ENCODE assay signal across 14 cellular contexts in genomic region chr16:57049678-57050077, GRCh38. TPM values are rescaled to one million over a fixed set of nuclear protein-coding genes. Genes with fewer than 3 reads are reported as not detected.
A peak's percentile ranks its signal among the peaks of the same experiment; 100 is the strongest.
DNase-seq lines count a peak whose midpoint lies in the region; ATAC-seq and TF ChIP-seq lines count a peak whose summit lies in the region.
"Had no signal": no experiment of that assay in that cellular context is flagged by ENCODE, and none has a peak within 500 bp of the region (broad histone marks: within the 10 kb centered on the region; RNA-seq: fewer than 3 reads in every experiment).

No MANE protein-coding gene starts in this region.

- H3K4me3 Mint-ChIP-seq in WTC11, result no peak overlapping the region
- H3K4me3 Mint-ChIP-seq: activated T-helper 1 cell treated with anti-CD3 and anti-CD28 coated beads, Interleukin-12 subunit alpha, Interleukin-12 subunit beta, Interleukin-2, Interleukin-4 antibody, amounts not matched to agents 30 ng/mL and 10 ng/mL and 1 ng/mL, durations not matched to agents 14 hours and 24 hours and 36 hours; CD4-positive, alpha-beta memory T cell; HFFc6 had no signal

- TF ChIP-seq POLR2A in right lobe of liver (IDR thresholded peaks at IDR 0.05) (no peak), esophagus squamous epithelium (IDR thresholded peaks at IDR 0.05) (no peak)

- no peak overlapping the region for H3K27ac Mint-ChIP-seq in WTC11
- H3K27ac Mint-ChIP-seq: HFFc6 had no signal

- ATAC-seq in HG02642 (IDR thresholded peaks at IDR 0.05; ENCODE audit: poor library complexity, unreplicated experiment) (peak; percentile 50), right lobe of liver (no peak), WTC11 (no peak)
- ATAC-seq: mucosa of descending colon had no signal

- H3K36me3 ChIP-seq in MM.1S (replicated peaks; ENCODE audit: insufficient read depth, low read length) (no peaks in the 10 kb centered on the region), right lobe of liver (peaks cover 0 to 5% (median 1%) of the 10 kb centered on the region in 4 donors), osteoblast (ENCODE audit: insufficient read depth, low read length) (peaks cover 47% of the 10 kb centered on the region), esophagus squamous epithelium (peaks cover 0 to 88% (median 3%) of the 10 kb centered on the region in 3 donors)

- H4K20me1 ChIP-seq in MM.1S (ENCODE audit: insufficient read depth, low read length) (no peaks in the 10 kb centered on the region), osteoblast (ENCODE audit: insufficient read depth, low read length) (no peaks in the 10 kb centered on the region)

- peak; percentile 76 for DNase-seq in GM13976 (ENCODE audit: low spot score)
- DNase-seq in GM19238 (ENCODE audit: insufficient read length, low spot score), result peak; percentile 59
- peak; percentile 72 for DNase-seq in MM.1S
- no peak for DNase-seq in right lobe of liver
- no peak for DNase-seq in WTC11 (ENCODE audit: low spot score)
- DNase-seq in osteoblast (ENCODE audit: insufficient read length, low spot score, missing footprints), result no peak
- DNase-seq in esophagus squamous epithelium (lab: John Stamatoyannopoulos, UW), result no peak
- DNase-seq: CD4-positive, alpha-beta memory T cell; HFFc6; mucosa of descending colon; NCI-H1930 had no signal

- peaks cover 11% of the 10 kb centered on the region; the same call in 1 of the 2 replicates for H3F3A ChIP-seq in MM.1S (ENCODE audit: insufficient read depth, low read length)

- H2AFZ ChIP-seq in MM.1S (ENCODE audit: low read length) (no peak overlapping the region), osteoblast (ENCODE audit: low read length) (no peak overlapping the region)

- intact Hi-C loops in right lobe of liver (cut with DNase I), result no loop called here
- intact Hi-C loops in esophagus squamous epithelium (cut with DNase I), result loop anchor here (10.0 kb wide), 1 partner anchor 175 kb away; no protein-coding TSS in a partner anchor

- in situ Hi-C loops in GM13976 (cut with MboI; ENCODE audit: low sequenced_read_pairs, unreplicated experiment), result loop anchor here (10.0 kb wide), 2 partner anchors 85 to 185 kb away; partner anchors contain the start of genes CETP and SLC12A3

- H3K4me2 ChIP-seq in MM.1S (ENCODE audit: low read depth, low read length) (peak overlapping the region; percentile 50; the same call in 1 of the 2 replicates), osteoblast (ENCODE audit: insufficient read depth, low read length) (no peak overlapping the region)

- H3K27ac ChIP-seq in MM.1S (ENCODE audit: low read length) (no peak overlapping the region), right lobe of liver (no peak overlapping the region), osteoblast (ENCODE audit: low read depth, low read length) (no peak overlapping the region), esophagus squamous epithelium (no peak overlapping the region)

- H3K4me3 ChIP-seq in MM.1S (ENCODE audit: low read length) (no peak overlapping the region), right lobe of liver (no peak overlapping the region), osteoblast (ENCODE audit: insufficient read depth, low read length) (no peak overlapping the region), esophagus squamous epithelium (no peak overlapping the region)
- H3K4me3 ChIP-seq: mucosa of descending colon had no signal

- H3K9me2 ChIP-seq in MM.1S (replicated peaks; ENCODE audit: insufficient read depth, low read length), result no peaks in the 10 kb centered on the region

- no peaks in the 10 kb centered on the region for H3K36me3 Mint-ChIP-seq in WTC11

- no peaks in the 10 kb centered on the region for H3K9me3 Mint-ChIP-seq in WTC11
- H3K9me3 Mint-ChIP-seq: activated T-helper 1 cell treated with anti-CD3 and anti-CD28 coated beads, Interleukin-12 subunit alpha, Interleukin-12 subunit beta, Interleukin-2, Interleukin-4 antibody, amounts not matched to agents 30 ng/mL and 10 ng/mL and 1 ng/mL, durations not matched to agents 14 hours and 24 hours and 36 hours; HFFc6; IgD-negative memory B cell had no signal

- H3K9me3 ChIP-seq in MM.1S (replicated peaks; ENCODE audit: insufficient read depth, low read length), result no peaks in the 10 kb centered on the region
- H3K9me3 ChIP-seq in right lobe of liver, result no peaks in the 10 kb centered on the region
- no peaks in the 10 kb centered on the region for H3K9me3 ChIP-seq in osteoblast (ENCODE audit: low read depth, low read length)
- H3K9me3 ChIP-seq in esophagus squamous epithelium, result no peaks in the 10 kb centered on the region
- H3K9me3 ChIP-seq: mucosa of descending colon had no signal

- 93% methylated on average over 3 of the region's 4 CpGs for WGBS in right lobe of liver (ENCODE audit: insufficient coverage, low coverage, low lambda C conversion rate, missing lambda C conversion rate)
- 86 to 94% methylated on average over 4 of the region's 4 CpGs for WGBS in esophagus squamous epithelium, 2 donors

- H3K4me1 Mint-ChIP-seq in WTC11, result peaks cover 17% of the 10 kb centered on the region

- no peak for TF ChIP-seq CTCF in GM13976 (IDR thresholded peaks at IDR 0.05; ENCODE audit: borderline replicate concordance, control extremely low read depth, extremely low read depth, insufficient read depth, missing control alignments)
- TF ChIP-seq CTCF in MM.1S (IDR thresholded peaks at IDR 0.05; ENCODE audit: low read length), result no peak
- no peak for TF ChIP-seq CTCF in right lobe of liver (IDR thresholded peaks at IDR 0.05)
- TF ChIP-seq CTCF in WTC11 (IDR thresholded peaks at IDR 0.05), result no peak
- TF ChIP-seq CTCF in osteoblast (IDR thresholded peaks at IDR 0.05; ENCODE audit: extremely low read depth, low read depth, low read length), result no peak
- no peak for TF ChIP-seq CTCF in esophagus squamous epithelium (IDR thresholded peaks at IDR 0.05)

- no peaks in the 10 kb centered on the region for H3K79me2 ChIP-seq in MM.1S (ENCODE audit: low read length)
- H3K79me2 ChIP-seq in osteoblast (ENCODE audit: insufficient read depth, low read length), result no peaks in the 10 kb centered on the region

- H3K27me3 Mint-ChIP-seq in WTC11 (ENCODE audit: low read depth), result no peaks in the 10 kb centered on the region
- H3K27me3 Mint-ChIP-seq: CD4-positive, alpha-beta memory T cell; IgD-negative memory B cell had no signal

- H3K9ac ChIP-seq in MM.1S (ENCODE audit: low read length), result no peak overlapping the region

- POLR2A ChIA-PET in WTC11 (lab: Charles Lee), result no interaction called here

- H3K27me3 ChIP-seq in MM.1S (replicated peaks; ENCODE audit: insufficient read depth, low read length) (no peaks in the 10 kb centered on the region), right lobe of liver (no peaks in the 10 kb centered on the region), osteoblast (ENCODE audit: insufficient read depth, low read length) (no peaks in the 10 kb centered on the region), esophagus squamous epithelium (no peaks in the 10 kb centered on the region)

- CTCF ChIA-PET in WTC11 (lab: Charles Lee), result no interaction called here

- H3K4me1 ChIP-seq in MM.1S (ENCODE audit: low read length), result peaks cover 31% of the 10 kb centered on the region
- no peaks in the 10 kb centered on the region for H3K4me1 ChIP-seq in right lobe of liver
- H3K4me1 ChIP-seq in osteoblast (ENCODE audit: insufficient read depth, low read length), result no peaks in the 10 kb centered on the region
- peaks cover 0 to 7% (median 0%) of the 10 kb centered on the region in 3 donors for H3K4me1 ChIP-seq in esophagus squamous epithelium

TF ChIP-seq in WTC11, 78 proteins besides CTCF, POLR2A, EP300 and RAD21 (continues in another document):
- TF ChIP-seq FOXJ3 (CRISPR knock-in tag; IDR thresholded peaks at IDR 0.05; ENCODE audit: borderline replicate concordance) (no peak), USF1 (CRISPR knock-in tag; IDR thresholded peaks at IDR 0.05) (no peak), TCF7 (CRISPR knock-in tag; IDR thresholded peaks at IDR 0.05; ENCODE audit: low read depth) (no peak)
- TF ChIP-seq, protein P1, sequence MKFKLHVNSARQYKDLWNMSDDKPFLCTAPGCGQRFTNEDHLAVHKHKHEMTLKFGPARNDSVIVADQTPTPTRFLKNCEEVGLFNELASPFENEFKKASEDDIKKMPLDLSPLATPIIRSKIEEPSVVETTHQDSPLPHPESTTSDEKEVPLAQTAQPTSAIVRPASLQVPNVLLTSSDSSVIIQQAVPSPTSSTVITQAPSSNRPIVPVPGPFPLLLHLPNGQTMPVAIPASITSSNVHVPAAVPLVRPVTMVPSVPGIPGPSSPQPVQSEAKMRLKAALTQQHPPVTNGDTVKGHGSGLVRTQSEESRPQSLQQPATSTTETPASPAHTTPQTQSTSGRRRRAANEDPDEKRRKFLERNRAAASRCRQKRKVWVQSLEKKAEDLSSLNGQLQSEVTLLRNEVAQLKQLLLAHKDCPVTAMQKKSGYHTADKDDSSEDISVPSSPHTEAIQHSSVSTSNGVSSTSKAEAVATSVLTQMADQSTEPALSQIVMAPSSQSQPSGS (CRISPR knock-in tag; IDR thresholded peaks at IDR 0.05; ENCODE audit: borderline replicate concordance, low read depth), result no peak
- TF ChIP-seq, protein P2, sequence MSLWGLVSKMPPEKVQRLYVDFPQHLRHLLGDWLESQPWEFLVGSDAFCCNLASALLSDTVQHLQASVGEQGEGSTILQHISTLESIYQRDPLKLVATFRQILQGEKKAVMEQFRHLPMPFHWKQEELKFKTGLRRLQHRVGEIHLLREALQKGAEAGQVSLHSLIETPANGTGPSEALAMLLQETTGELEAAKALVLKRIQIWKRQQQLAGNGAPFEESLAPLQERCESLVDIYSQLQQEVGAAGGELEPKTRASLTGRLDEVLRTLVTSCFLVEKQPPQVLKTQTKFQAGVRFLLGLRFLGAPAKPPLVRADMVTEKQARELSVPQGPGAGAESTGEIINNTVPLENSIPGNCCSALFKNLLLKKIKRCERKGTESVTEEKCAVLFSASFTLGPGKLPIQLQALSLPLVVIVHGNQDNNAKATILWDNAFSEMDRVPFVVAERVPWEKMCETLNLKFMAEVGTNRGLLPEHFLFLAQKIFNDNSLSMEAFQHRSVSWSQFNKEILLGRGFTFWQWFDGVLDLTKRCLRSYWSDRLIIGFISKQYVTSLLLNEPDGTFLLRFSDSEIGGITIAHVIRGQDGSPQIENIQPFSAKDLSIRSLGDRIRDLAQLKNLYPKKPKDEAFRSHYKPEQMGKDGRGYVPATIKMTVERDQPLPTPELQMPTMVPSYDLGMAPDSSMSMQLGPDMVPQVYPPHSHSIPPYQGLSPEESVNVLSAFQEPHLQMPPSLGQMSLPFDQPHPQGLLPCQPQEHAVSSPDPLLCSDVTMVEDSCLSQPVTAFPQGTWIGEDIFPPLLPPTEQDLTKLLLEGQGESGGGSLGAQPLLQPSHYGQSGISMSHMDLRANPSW (CRISPR knock-in tag; conservative IDR thresholded peaks at IDR 0.05; ENCODE audit: low read depth), result no peak

RNA-seq across cellular contexts. Expression of gene CPNE2, which starts 42.7 kb away (rescaled TPM):
- total RNA-seq in right lobe of liver, result 10 to 100 TPM in 3 of 6 experiments, 1 to 10 TPM in 3; 4.0 to 10.9 (median 9.7) TPM
- total RNA-seq in WTC11 (2021), result 14.0 to 17.9 TPM (median 16.7 TPM) in 3 replicates
- 11.6 and 15.3 TPM in 2 replicates for total RNA-seq in osteoblast
- 10 to 100 TPM; 12.2 to 21.4 (median 17.8) TPM for total RNA-seq in esophagus squamous epithelium

Comparison
In these comparisons a context has a peak if more than half of its experiments do, and no peak if none do; other contexts are left out.
1. DNase-seq: peak in GM13976 (single experiment), GM19238 (single experiment) and MM.1S (single experiment); none in right lobe of liver (0 of 3), WTC11 (single experiment), osteoblast (single experiment) and esophagus squamous epithelium (single experiment).